12 cellular contexts compared by ENCODE assay signal in the genomic region with DNA sequence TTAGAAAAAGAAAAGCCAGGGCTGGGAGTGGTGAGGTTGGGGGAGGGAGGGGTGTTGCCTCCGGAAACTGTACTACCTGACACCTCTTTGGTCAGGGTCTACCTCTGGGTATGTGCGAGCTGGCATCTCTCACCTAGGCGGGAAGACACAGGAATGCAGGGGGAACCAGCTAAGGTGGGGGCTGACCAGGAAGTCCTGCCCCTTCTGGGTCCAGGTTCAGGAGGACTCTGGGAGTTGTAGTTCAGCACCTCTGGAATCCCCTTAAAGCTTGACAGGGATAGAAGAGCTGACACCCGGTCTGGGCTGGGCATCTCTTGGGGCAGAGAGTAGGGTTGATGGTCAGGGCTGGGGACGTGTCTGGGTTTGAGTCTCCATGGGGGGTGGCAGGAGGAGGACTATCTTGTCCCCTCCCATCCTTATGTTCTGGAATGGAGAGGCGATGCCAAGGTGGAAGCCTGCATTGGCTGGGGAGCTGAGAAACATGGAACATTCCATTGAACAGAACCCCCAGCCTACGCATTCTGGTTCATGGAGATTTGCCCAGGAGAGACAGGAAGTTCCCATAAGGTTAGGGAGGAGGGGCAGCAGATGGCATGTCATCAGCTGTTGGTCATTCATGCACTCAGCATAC. TPM values are rescaled to one million over a fixed set of nuclear protein-coding genes. Genes with fewer than 3 reads are reported as not detected.
A peak's percentile ranks its signal among the peaks of the same experiment; 100 is the strongest.
DNase-seq lines count a peak whose midpoint lies in the region; ATAC-seq and TF ChIP-seq lines count a peak whose summit lies in the region.
"Had no signal": no experiment of that assay in that cellular context is flagged by ENCODE, and none has a peak within 500 bp of the region (broad histone marks: within the 10 kb centered on the region; RNA-seq: fewer than 3 reads in every experiment).

No MANE protein-coding gene starts in this region.

- H3F3A ChIP-seq in MM.1S (ENCODE audit: insufficient read depth, low read length), result no peaks in the 10 kb centered on the region

- ATAC-seq in GM18873 (IDR thresholded peaks at IDR 0.05; ENCODE audit: low FRiP score, unreplicated experiment), result no peak

- H2AFZ ChIP-seq in MM.1S (ENCODE audit: low read length), result no peak overlapping the region

- peaks cover 14% of the 10 kb centered on the region for H3K4me1 Mint-ChIP-seq in osteocyte (ENCODE audit: unreplicated experiment)

- TF ChIP-seq CTCF in MM.1S (IDR thresholded peaks at IDR 0.05; ENCODE audit: low read length), result no peak
- TF ChIP-seq CTCF in cardiac fibroblast (IDR thresholded peaks at IDR 0.05; ENCODE audit: low read depth, low read length), result no peak
- TF ChIP-seq CTCF in osteocyte (IDR thresholded peaks at IDR 0.05), result no peak

- H3K4me2 ChIP-seq in MM.1S (ENCODE audit: low read depth, low read length), result 0 out of 2 replicates have a peak overlapping the region, but pooled peaks have one; percentile 3

- H3K9ac ChIP-seq in MM.1S (ENCODE audit: low read length), result no peak overlapping the region

- no peaks in the 10 kb centered on the region for H3K9me3 Mint-ChIP-seq in osteocyte (ENCODE audit: unreplicated experiment)
- H3K9me3 Mint-ChIP-seq: dendritic cell treated with granulocyte-macrophage colony-stimulating factor and Interleukin-4, amounts not matched to agents 40 ng/mL and 50 ng/mL, for 4 days had no signal

- H3K36me3 Mint-ChIP-seq in osteocyte (ENCODE audit: unreplicated experiment), result no peaks in the 10 kb centered on the region

- H3K27me3 Mint-ChIP-seq in osteocyte (ENCODE audit: unreplicated experiment), result peaks cover 37% of the 10 kb centered on the region

- H3K27me3 ChIP-seq in MM.1S (replicated peaks; ENCODE audit: insufficient read depth, low read length), result peaks cover 19% of the 10 kb centered on the region

- H3K9me3 ChIP-seq in MM.1S (replicated peaks; ENCODE audit: insufficient read depth, low read length), result no peaks in the 10 kb centered on the region

- H3K4me3 Mint-ChIP-seq in osteocyte (ENCODE audit: unreplicated experiment), result no peak overlapping the region
- H3K4me3 Mint-ChIP-seq: dendritic cell treated with granulocyte-macrophage colony-stimulating factor and Interleukin-4, amounts not matched to agents 40 ng/mL and 50 ng/mL, for 4 days had no signal

- H4K20me1 ChIP-seq in MM.1S (ENCODE audit: insufficient read depth, low read length), result no peaks in the 10 kb centered on the region

- H3K36me3 ChIP-seq in MM.1S (replicated peaks; ENCODE audit: insufficient read depth, low read length), result no peaks in the 10 kb centered on the region

- 0 out of 2 replicates have a peak, but pooled peaks cover 4% of the 10 kb centered on the region for H3K4me1 ChIP-seq in MM.1S (ENCODE audit: low read length)

- H3K79me2 ChIP-seq in MM.1S (ENCODE audit: low read length), result no peaks in the 10 kb centered on the region

- DNase-seq in DMS153 (lab: John Stamatoyannopoulos, UW), result peak; percentile 43
- no peak for DNase-seq in MM.1S
- DNase-seq in cardiac fibroblast (ENCODE audit: low read depth in 2 of 2), result peak; percentile 69 to 87
- peak; percentile 35 for DNase-seq in myocyte (ENCODE audit: low read depth)
- DNase-seq in osteocyte (ENCODE audit: extremely low spot score, unreplicated experiment), result no peak
- no peak for DNase-seq in NCI-H1092 treated with DMSO at 0.1 percent for 48 hours (lab: John Stamatoyannopoulos, UW)
- no peak for DNase-seq in stimulated activated CD4-positive, alpha-beta T cell treated with anti-CD3 and anti-CD28 coated beads, Interleukin-4, amount 100 ng/mL, for 1 hour
- DNase-seq: activated CD4-positive, CD25-positive, alpha-beta regulatory T cell; NCI-H345 had no signal

- no peak overlapping the region for H3K4me3 ChIP-seq in MM.1S (ENCODE audit: low read length)
- H3K4me3 ChIP-seq in cardiac fibroblast (replicated peaks in 1 of 2; ENCODE audit: low read depth in 2 of 2, low read length in 2 of 2), result no peak overlapping the region

- no peaks in the 10 kb centered on the region for H3K9me2 ChIP-seq in MM.1S (replicated peaks; ENCODE audit: insufficient read depth, low read length)

- no peak overlapping the region for H3K27ac Mint-ChIP-seq in osteocyte (ENCODE audit: unreplicated experiment)
- H3K27ac Mint-ChIP-seq: dendritic cell treated with granulocyte-macrophage colony-stimulating factor and Interleukin-4, amounts not matched to agents 40 ng/mL and 50 ng/mL, for 4 days had no signal

- H3K27ac ChIP-seq in MM.1S (ENCODE audit: low read length), result no peak overlapping the region

RNA-seq across cellular contexts. Expression of a gene that starts 2.1 kb away (rescaled TPM):
- 10.4 and 11.2 TPM in 2 replicates for total RNA-seq in myocyte
- polyA plus RNA-seq in myocyte (2012), result 11.1 TPM
- 8.3 and 10.0 TPM in 2 replicates for total RNA-seq in osteocyte

RNA-seq across cellular contexts. Expression of a gene that starts 3.9 kb away (rescaled TPM):
- total RNA-seq in myocyte (not detected in 2 replicates), osteocyte (not detected in 2 replicates)
- polyA plus RNA-seq in myocyte (2012), result not detected
- total RNA-seq: mononuclear cell had no signal

Comparison
In these comparisons a context has a peak if more than half of its experiments do, and no peak if none do; other contexts are left out.
1. DNase-seq: peak in DMS153 (single experiment), cardiac fibroblast (2 of 2) and myocyte (single experiment); none in MM.1S (single experiment), osteocyte (single experiment), NCI-H1092 treated with DMSO at 0.1 percent for 48 hours (single experiment) and stimulated activated CD4-positive, alpha-beta T cell treated with anti-CD3 and anti-CD28 coated beads, Interleukin-4, amount 100 ng/mL, for 1 hour (single experiment).